ENCODE assay signal across 11 cellular contexts in genomic region chr10:113665806-113666354, GRCh38. TPM values are rescaled to one million over a fixed set of nuclear protein-coding genes. Genes with fewer than 3 reads are reported as not detected.
DNase-seq lines count a peak whose midpoint lies in the region; ATAC-seq and TF ChIP-seq lines count a peak whose summit lies in the region.
"Had no signal": no experiment of that assay in that cellular context is flagged by ENCODE, and none has a peak within 500 bp of the region (broad histone marks: within the 10 kb centered on the region; RNA-seq: fewer than 3 reads in every experiment).

No MANE protein-coding gene starts in this region.

- BruUV-seq in MCF 10A (replicated peaks; lab: Mats Ljungman, UMichigan): no TSS peak

- intact Hi-C loops in MCF 10A (cut with micrococcal nuclease) (no loop called here), lower lobe of right lung (cut with DNase I) (no loop called here), colonic mucosa (cut with DNase I) (no loop called here)

- ATAC-seq in lower lobe of right lung (peak; percentile 66 to 77), GM18870 (IDR thresholded peaks at IDR 0.05; ENCODE audit: unreplicated experiment) (no peak)

- no peak overlapping the region for H3K9ac ChIP-seq in colonic mucosa (ENCODE audit: low read depth in 2 of 2, low read length in 2 of 2)

- H3K36me3 ChIP-seq in MG63 (no peaks in the 10 kb centered on the region), lower lobe of right lung (no peaks in the 10 kb centered on the region), colonic mucosa (no peaks in the 10 kb centered on the region)

- H3K4me1 Mint-ChIP-seq in MCF 10A (ENCODE audit: insufficient read depth, unreplicated experiment): peaks cover 11% of the 10 kb centered on the region

- no peaks in the 10 kb centered on the region for H3K9me3 Mint-ChIP-seq in MCF 10A (ENCODE audit: unreplicated experiment)

- no peaks in the 10 kb centered on the region for H3K36me3 Mint-ChIP-seq in MCF 10A (ENCODE audit: insufficient read depth, unreplicated experiment)

- H3K4me1 ChIP-seq in lower lobe of right lung: no peaks in the 10 kb centered on the region
- no peaks in the 10 kb centered on the region for H3K4me1 ChIP-seq in colonic mucosa

- DNase-seq in AG09319 (ENCODE audit: extremely low read depth, low read depth) (peak; percentile 44), MG63 (peak; percentile 74), MCF 10A (ENCODE audit: unreplicated experiment) (peak; percentile 57), lower lobe of right lung (no peak), NCI-H1105 treated with DMSO at 0.1 percent for 48 hours (lab: John Stamatoyannopoulos, UW) (no peak), NCI-H2029 (lab: John Stamatoyannopoulos, UW) (no peak), colonic mucosa (no peak)
- DNase-seq: glutamatergic neuron, MM.1S had no signal

- POLR2A ChIA-PET in MCF 10A (lab: Yijun Ruan, JAX): no interaction called here

- H3K4me3 ChIP-seq in MG63: no peak overlapping the region
- no peak overlapping the region for H3K4me3 ChIP-seq in lower lobe of right lung
- no peak overlapping the region for H3K4me3 ChIP-seq in colonic mucosa

- no peak overlapping the region for H3K4me3 Mint-ChIP-seq in MCF 10A (ENCODE audit: unreplicated experiment)

- H3K27me3 ChIP-seq in MG63 (no peaks in the 10 kb centered on the region), lower lobe of right lung (ENCODE audit: low read depth) (no peaks in the 10 kb centered on the region), colonic mucosa (no peaks in the 10 kb centered on the region)

- H3K27me3 Mint-ChIP-seq in MCF 10A (ENCODE audit: insufficient read depth, unreplicated experiment): peaks cover 3% of the 10 kb centered on the region

- CTCF ChIA-PET in MCF 10A (lab: Yijun Ruan, JAX): no interaction called here

- no peak overlapping the region for H3K27ac ChIP-seq in lower lobe of right lung
- no peak overlapping the region for H3K27ac ChIP-seq in colonic mucosa
- H3K27ac ChIP-seq: C4-2B had no signal

- no peak overlapping the region for H3K27ac Mint-ChIP-seq in MCF 10A (ENCODE audit: low read depth, unreplicated experiment)

- TF ChIP-seq CTCF in AG09319 (IDR thresholded peaks at IDR 0.05; ENCODE audit: low read depth, low read length): no peak
- TF ChIP-seq CTCF in MCF 10A (IDR thresholded peaks at IDR 0.05; ENCODE audit: unreplicated experiment): no peak
- no peak for TF ChIP-seq CTCF in lower lobe of right lung (IDR thresholded peaks at IDR 0.05)
- no peak for TF ChIP-seq CTCF in colonic mucosa (IDR thresholded peaks at IDR 0.05)

- H3K9me3 ChIP-seq in MG63: 0 out of 2 replicates have a peak, but pooled peaks cover 4% of the 10 kb centered on the region
- H3K9me3 ChIP-seq in lower lobe of right lung: peaks cover 3% of the 10 kb centered on the region
- no peaks in the 10 kb centered on the region for H3K9me3 ChIP-seq in colonic mucosa

RNA-seq across cellular contexts. Expression of gene NRAP, which starts 2.0 kb away (rescaled TPM):
- total RNA-seq in MG63 (2014; rRNA removed; shearing (Covaris generic); ENCODE audit: low replicate concordance): not detected in 2 replicates
- total RNA-seq in MCF 10A (2022): not detected in 2 replicates
- total RNA-seq in lower lobe of right lung: not detected
- 1 to 10 TPM; 1.1 to 1.3 TPM for total RNA-seq in colonic mucosa

RNA-seq across cellular contexts. Expression of gene CASP7, which starts 13.8 kb away (rescaled TPM):
- 30.7 and 48.5 TPM in 2 replicates for total RNA-seq in MG63 (2014; rRNA removed; shearing (Covaris generic); ENCODE audit: low replicate concordance)
- 7.4 and 13.7 TPM in 2 replicates for total RNA-seq in MCF 10A (2022)
- 36.3 TPM for total RNA-seq in lower lobe of right lung
- 100 to 1,000 TPM in 1 of 2 donors, 10 to 100 TPM in 1; 76.9 to 139 TPM for total RNA-seq in colonic mucosa

Comparison
In these comparisons a context has a peak if more than half of its experiments do, and no peak if none do; other contexts are left out.
1. DNase-seq: peak in AG09319 (single experiment), MG63 (single experiment) and MCF 10A (single experiment); none in lower lobe of right lung (single experiment), NCI-H1105 treated with DMSO at 0.1 percent for 48 hours (single experiment), NCI-H2029 (single experiment) and colonic mucosa (single experiment).